9 cellular contexts compared by ENCODE assay signal in the genomic region with DNA sequence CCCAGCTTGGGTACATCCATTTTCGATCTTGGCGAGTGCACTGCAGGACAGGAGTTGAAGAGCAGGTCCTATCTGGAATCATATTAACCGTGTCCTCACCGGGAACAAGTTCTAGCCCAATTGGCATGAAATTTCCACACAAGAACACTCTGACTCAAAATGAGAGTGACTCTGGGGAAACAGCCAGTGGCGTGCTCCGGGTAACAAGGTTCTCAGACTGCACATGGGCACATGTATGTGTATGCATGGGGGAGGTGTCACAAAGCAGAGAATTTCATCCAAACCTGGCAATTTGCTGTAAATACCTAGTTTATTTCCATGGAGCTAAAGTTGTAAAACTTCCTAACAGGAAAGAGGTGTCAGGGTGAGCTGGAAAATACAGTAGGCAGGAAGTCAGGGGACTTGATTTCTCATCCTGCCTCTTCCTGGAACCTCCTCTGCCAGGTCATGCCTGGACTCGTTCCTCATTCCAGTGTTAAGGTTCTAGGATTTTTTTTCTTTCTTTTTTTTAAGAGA. TPM values are rescaled to one million over a fixed set of nuclear protein-coding genes. Genes with fewer than 3 reads are reported as not detected.
A peak's percentile ranks its signal among the peaks of the same experiment; 100 is the strongest.
DNase-seq lines count a peak whose midpoint lies in the region; ATAC-seq, FAIRE-seq and TF ChIP-seq lines count a peak whose summit lies in the region.
"Had no signal": no experiment of that assay in that cellular context is flagged by ENCODE, and none has a peak within 500 bp of the region (broad histone marks: within the 10 kb centered on the region; RNA-seq: fewer than 3 reads in every experiment).

No MANE protein-coding gene starts in this region.

- H3K4me1 Mint-ChIP-seq in activated T-helper 2 cell treated with anti-CD3 and anti-CD28 coated beads, Interferon-gamma antibody, Interleukin-2, Interleukin-4, amounts not matched to agents 10 μg/mL and 5 μg/mL and 100 μg/mL, durations not matched to agents 14 hours and 24 hours and 36 hours (ENCODE audit: low read depth) = peaks cover 16% of the 10 kb centered on the region
- H3K4me1 Mint-ChIP-seq in stimulated activated memory B cell treated with anti-CD40 and anti-IgM and Interleukin-4, amounts not matched to agents 10 μg/mL and 1 μg/mL and 100 μg/mL, for 72 hours = peaks cover 29% of the 10 kb centered on the region

- no peak for TF ChIP-seq RAD21 in HCT116 (IDR thresholded peaks at IDR 0.05; ENCODE audit: low read depth)

- H3K4me1 ChIP-seq in HCT116 (ENCODE audit: control insufficient read depth in 1 of 2, insufficient read depth in 2 of 2, low read length in 2 of 2) (peaks cover 13 to 19% of the 10 kb centered on the region in 2 experiments), hepatocyte (ENCODE audit: insufficient read depth) (peaks cover 15% of the 10 kb centered on the region), MM.1S (ENCODE audit: low read length) (peaks cover 9% of the 10 kb centered on the region)

- H3K4me3 ChIP-seq in HCT116 (replicated peaks in 1 of 2; ENCODE audit: low read depth in 1 of 2, low read length in 2 of 2) = peak overlapping the region; percentile 73 to 91
- peak overlapping the region; percentile 0 for H3K4me3 ChIP-seq in hepatocyte
- H3K4me3 ChIP-seq in MM.1S (ENCODE audit: low read length) = no peak overlapping the region

- H3K4me3 Mint-ChIP-seq in activated T-helper 2 cell treated with anti-CD3 and anti-CD28 coated beads, Interferon-gamma antibody, Interleukin-2, Interleukin-4, amounts not matched to agents 10 μg/mL and 5 μg/mL and 100 μg/mL, durations not matched to agents 14 hours and 24 hours and 36 hours (ENCODE audit: low read depth) = peak overlapping the region; percentile 84
- H3K4me3 Mint-ChIP-seq in stimulated activated memory B cell treated with anti-CD40 and anti-IgM and Interleukin-4, amounts not matched to agents 10 μg/mL and 1 μg/mL and 100 μg/mL, for 72 hours = peak overlapping the region; percentile 7

- H3K27ac ChIP-seq in HCT116 (ENCODE audit: low read depth, low read length) (peak overlapping the region; percentile 94; the same call in 1 of the 2 replicates), hepatocyte (no peak overlapping the region), MM.1S (ENCODE audit: low read length) (no peak overlapping the region)

- DNase-seq in HCT116 (ENCODE audit: low read depth, low spot score) = no peak
- no peak for DNase-seq in activated T-helper 2 cell treated with anti-CD3 and anti-CD28 coated beads, Interferon-gamma antibody, Interleukin-2, Interleukin-4, amounts not matched to agents 10 μg/mL and 5 μg/mL and 100 μg/mL, durations not matched to agents 14 hours and 24 hours and 36 hours (ENCODE audit: low spot score)
- DNase-seq in hepatocyte (ENCODE audit: low spot score) = no peak
- no peak for DNase-seq in MM.1S
- DNase-seq in H54 (ENCODE audit: insufficient read length, low spot score) = no peak
- no peak for DNase-seq in NCI-H345 (lab: John Stamatoyannopoulos, UW)
- DNase-seq: Kasumi-1 had no signal

- H3K27me3 Mint-ChIP-seq in activated T-helper 2 cell treated with anti-CD3 and anti-CD28 coated beads, Interferon-gamma antibody, Interleukin-2, Interleukin-4, amounts not matched to agents 10 μg/mL and 5 μg/mL and 100 μg/mL, durations not matched to agents 14 hours and 24 hours and 36 hours (ENCODE audit: low read depth) = peaks cover 29% of the 10 kb centered on the region
- peaks cover 36% of the 10 kb centered on the region for H3K27me3 Mint-ChIP-seq in stimulated activated memory B cell treated with anti-CD40 and anti-IgM and Interleukin-4, amounts not matched to agents 10 μg/mL and 1 μg/mL and 100 μg/mL, for 72 hours

- no peak for ATAC-seq in HCT116
- no peak for ATAC-seq in stimulated activated memory B cell treated with anti-CD40 and anti-IgM and Interleukin-4, amounts not matched to agents 10 μg/mL and 1 μg/mL and 100 μg/mL, for 72 hours

- no peak for FAIRE-seq in H54 (lab: Jason Lieb, UNC)

- peaks cover 19 to 45% of the 10 kb centered on the region in 2 experiments for H3K36me3 ChIP-seq in HCT116 (ENCODE audit: control insufficient read depth in 1 of 2, insufficient read depth in 2 of 2, low read length in 2 of 2)
- H3K36me3 ChIP-seq in hepatocyte (replicated peaks; ENCODE audit: insufficient read depth, low read depth) = no peaks in the 10 kb centered on the region
- H3K36me3 ChIP-seq in MM.1S (replicated peaks; ENCODE audit: insufficient read depth, low read length) = no peaks in the 10 kb centered on the region

- 0 out of 2 replicates have a peak, but pooled peaks cover 4% of the 10 kb centered on the region for H3F3A ChIP-seq in MM.1S (ENCODE audit: insufficient read depth, low read length)

- CTCF ChIA-PET in HCT116 (lab: Charles Lee) = no interaction called here

- peaks cover 0 to 5% of the 10 kb centered on the region in 2 experiments; a peak in 1 of 4 replicates for H3K9me3 ChIP-seq in HCT116 (ENCODE audit: control insufficient read depth in 1 of 2, insufficient read depth in 1 of 2, low read depth in 1 of 2, low read length in 2 of 2)
- H3K9me3 ChIP-seq in hepatocyte (ENCODE audit: low read depth) = peaks cover 9% of the 10 kb centered on the region
- no peaks in the 10 kb centered on the region for H3K9me3 ChIP-seq in MM.1S (replicated peaks; ENCODE audit: insufficient read depth, low read length)

- H3K4me2 ChIP-seq in HCT116 (ENCODE audit: low read length) (peak overlapping the region; percentile 90), hepatocyte (peak overlapping the region; percentile 84), MM.1S (ENCODE audit: low read depth, low read length) (no peak overlapping the region)

- H3K9ac ChIP-seq in HCT116 (ENCODE audit: low read length) (peak overlapping the region; percentile 92), MM.1S (ENCODE audit: low read length) (no peak overlapping the region)

- TF ChIP-seq POLR2A in HCT116 (IDR thresholded peaks at IDR 0.05; ENCODE audit: borderline replicate concordance, extremely low read depth, insufficient read depth, insufficient read length) (no peak), H54 (IDR thresholded peaks at IDR 0.05; ENCODE audit: low read depth, low read length) (no peak)

- TSS peak; percentile 55 for BruUV-seq in HCT116 (replicated peaks; lab: Mats Ljungman, UMichigan)

- 62% methylated on average over 7 of the region's 7 CpGs for WGBS in hepatocyte (ENCODE audit: low lambda C conversion rate, missing lambda C conversion rate)

- no peak overlapping the region for H3K27ac Mint-ChIP-seq in activated T-helper 2 cell treated with anti-CD3 and anti-CD28 coated beads, Interferon-gamma antibody, Interleukin-2, Interleukin-4, amounts not matched to agents 10 μg/mL and 5 μg/mL and 100 μg/mL, durations not matched to agents 14 hours and 24 hours and 36 hours
- H3K27ac Mint-ChIP-seq in stimulated activated memory B cell treated with anti-CD40 and anti-IgM and Interleukin-4, amounts not matched to agents 10 μg/mL and 1 μg/mL and 100 μg/mL, for 72 hours = no peak overlapping the region

- RAD21 ChIA-PET in HCT116 (lab: Charles Lee; ENCODE audit: low non-redundant PET in 1 of 2, low total read pairs in 2 of 2, uncharacterized antibody in 2 of 2, unreplicated experiment in 2 of 2) = no interaction called here

- POLR2A ChIA-PET in HCT116 (lab: Charles Lee) = interaction anchor here (1.4 kb wide), 1 partner anchor 10 kb away, joined by 4 read pairs; no protein-coding TSS in a partner anchor

- intact Hi-C loops in HCT116 (cut with micrococcal nuclease) = no loop called here
- intact Hi-C loops in activated T-helper 2 cell treated with anti-CD3 and anti-CD28 coated beads, Interferon-gamma antibody, Interleukin-2, Interleukin-4, amounts not matched to agents 10 μg/mL and 5 μg/mL and 100 μg/mL, durations not matched to agents 14 hours and 24 hours and 36 hours (cut with micrococcal nuclease) = no loop called here

- H3K9me3 Mint-ChIP-seq in activated T-helper 2 cell treated with anti-CD3 and anti-CD28 coated beads, Interferon-gamma antibody, Interleukin-2, Interleukin-4, amounts not matched to agents 10 μg/mL and 5 μg/mL and 100 μg/mL, durations not matched to agents 14 hours and 24 hours and 36 hours = peaks cover 11% of the 10 kb centered on the region
- no peaks in the 10 kb centered on the region for H3K9me3 Mint-ChIP-seq in stimulated activated memory B cell treated with anti-CD40 and anti-IgM and Interleukin-4, amounts not matched to agents 10 μg/mL and 1 μg/mL and 100 μg/mL, for 72 hours

- no peaks in the 10 kb centered on the region for H3K27me3 ChIP-seq in HCT116 (ENCODE audit: insufficient read depth, low read length)
- H3K27me3 ChIP-seq in hepatocyte = peaks cover 16% of the 10 kb centered on the region
- H3K27me3 ChIP-seq in MM.1S (replicated peaks; ENCODE audit: insufficient read depth, low read length) = peaks cover 15% of the 10 kb centered on the region

- H3K79me2 ChIP-seq in HCT116 (ENCODE audit: insufficient read depth, low read length) = peaks cover 58% of the 10 kb centered on the region
- H3K79me2 ChIP-seq in hepatocyte = peaks cover 24% of the 10 kb centered on the region
- H3K79me2 ChIP-seq in MM.1S (ENCODE audit: low read length) = no peaks in the 10 kb centered on the region

- H2AFZ ChIP-seq in HCT116 (ENCODE audit: low read depth, low read length, poor library complexity, severe bottlenecking) (no peak overlapping the region), hepatocyte (no peak overlapping the region), MM.1S (ENCODE audit: low read length) (no peak overlapping the region)

- H3K9me2 ChIP-seq in HCT116 (ENCODE audit: insufficient read depth) (no peaks in the 10 kb centered on the region), hepatocyte (replicated peaks; ENCODE audit: insufficient read depth) (no peaks in the 10 kb centered on the region), MM.1S (replicated peaks; ENCODE audit: insufficient read depth, low read length) (no peaks in the 10 kb centered on the region)

- TF ChIP-seq CTCF in HCT116 (IDR thresholded peaks at IDR 0.05 in 2 of 3, conservative IDR thresholded peaks at IDR 0.05 in 1 of 3; ENCODE audit: borderline replicate concordance in 1 of 3, insufficient read depth in 1 of 3, low read depth in 2 of 3, low read length in 2 of 3) = no peak
- no peak for TF ChIP-seq CTCF in hepatocyte (IDR thresholded peaks at IDR 0.05; ENCODE audit: poor library complexity)
- no peak for TF ChIP-seq CTCF in MM.1S (IDR thresholded peaks at IDR 0.05; ENCODE audit: low read length)

- no peaks in the 10 kb centered on the region; the same call in 1 of the 2 replicates for H4K20me1 ChIP-seq in HCT116 (ENCODE audit: insufficient read depth)
- H4K20me1 ChIP-seq in hepatocyte (ENCODE audit: insufficient read depth, poor library complexity, severe bottlenecking) = no peaks in the 10 kb centered on the region
- H4K20me1 ChIP-seq in MM.1S (ENCODE audit: insufficient read depth, low read length) = no peaks in the 10 kb centered on the region

- peaks cover 45% of the 10 kb centered on the region for H3K36me3 Mint-ChIP-seq in activated T-helper 2 cell treated with anti-CD3 and anti-CD28 coated beads, Interferon-gamma antibody, Interleukin-2, Interleukin-4, amounts not matched to agents 10 μg/mL and 5 μg/mL and 100 μg/mL, durations not matched to agents 14 hours and 24 hours and 36 hours (ENCODE audit: low read depth)
- no peaks in the 10 kb centered on the region for H3K36me3 Mint-ChIP-seq in stimulated activated memory B cell treated with anti-CD40 and anti-IgM and Interleukin-4, amounts not matched to agents 10 μg/mL and 1 μg/mL and 100 μg/mL, for 72 hours

RNA-seq across cellular contexts. Expression of a gene that starts 1.7 kb away (rescaled TPM):
- total RNA-seq in HCT116 (2021; ENCODE audit: unreplicated experiment) (87.4 TPM), hepatocyte (68.6 and 86.1 TPM in 2 replicates)
- 153 and 183 TPM in 2 replicates for polyA plus RNA-seq in HCT116 (2012)
- 54.2 and 57.2 TPM in 2 replicates for total RNA-seq in activated T-helper 2 cell treated with anti-CD3 and anti-CD28 coated beads, Interferon-gamma antibody, Interleukin-2, Interleukin-4, amounts not matched to agents 10 μg/mL and 5 μg/mL and 100 μg/mL, durations not matched to agents 14 hours and 24 hours and 36 hours
- 96.3 and 109 TPM in 2 replicates for polyA plus RNA-seq in hepatocyte

RNA-seq across cellular contexts. Expression of a gene that starts 55.6 kb away (rescaled TPM):
- total RNA-seq in HCT116 (2021; ENCODE audit: unreplicated experiment) = not detected
- polyA plus RNA-seq in HCT116 (2012) = not detected in 2 replicates
- not detected in 2 replicates for total RNA-seq in activated T-helper 2 cell treated with anti-CD3 and anti-CD28 coated beads, Interferon-gamma antibody, Interleukin-2, Interleukin-4, amounts not matched to agents 10 μg/mL and 5 μg/mL and 100 μg/mL, durations not matched to agents 14 hours and 24 hours and 36 hours
- total RNA-seq in hepatocyte = not detected in 2 replicates
- polyA plus RNA-seq in hepatocyte = not detected in 2 replicates
- total RNA-seq: ureter had no signal
